Comparison of ENCODE assay signal across 33 cellular contexts in the genomic region with DNA sequence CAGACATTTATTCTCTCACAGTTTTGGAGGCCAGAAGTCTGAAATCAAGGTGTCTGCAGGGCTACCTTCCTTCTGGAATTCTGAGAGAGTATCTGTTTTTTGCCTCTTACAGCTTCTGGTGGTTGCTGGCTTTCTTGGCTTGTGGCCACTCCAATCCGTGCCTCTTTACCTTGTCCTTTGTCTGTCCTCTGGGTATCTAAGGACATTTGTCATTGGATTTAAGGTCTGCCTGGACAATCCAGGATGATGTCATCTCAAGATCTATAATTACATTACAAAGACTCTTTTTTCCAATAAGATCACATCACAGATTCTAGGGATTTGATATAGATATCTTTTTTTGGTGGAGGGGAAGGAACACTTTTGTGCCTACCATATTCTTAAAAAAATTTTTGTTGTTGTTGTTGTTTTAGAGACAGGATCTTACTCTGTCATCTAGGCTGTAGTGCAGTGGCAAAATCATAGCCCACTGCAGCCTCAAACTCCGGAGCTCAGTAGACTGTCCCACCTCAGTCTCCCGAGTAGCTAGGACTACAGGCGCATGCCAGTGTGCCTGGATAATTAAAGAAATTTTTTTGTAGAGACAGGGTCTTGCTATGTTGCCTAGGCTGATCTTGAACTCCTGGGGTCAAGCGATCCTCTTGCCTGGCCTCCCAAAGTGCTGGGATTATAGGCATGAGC.
"Had no signal": no experiment of that assay in that cellular context is flagged by ENCODE, and none has a peak within 500 bp of the region (broad histone marks: within the 10 kb centered on the region; RNA-seq: fewer than 3 reads in every experiment).

No MANE protein-coding gene starts in this region.

- DNase-seq: colonic mucosa; effector CD8-positive, alpha-beta T cell; endodermal cell; foreskin keratinocyte; hypothalamus; immature natural killer cell; islet precursor cell; kidney glomerular epithelial cell; mesenchymal stem cell; mucosa of descending colon; naive B cell; occipital lobe; ovary; posterior cingulate gyrus; psoas muscle; stimulated activated CD4-positive, alpha-beta T cell treated with anti-CD3 and anti-CD28 coated beads, Interleukin-12 subunit alpha, Interleukin-12 subunit beta, amount 100 ng/mL, for 4 hours; stimulated activated CD4-positive, alpha-beta T cell treated with anti-CD3 and anti-CD28 coated beads, Interleukin-1b, Interleukin-23, amount 100 ng/mL, for 48 hours; stimulated activated CD4-positive, alpha-beta T cell treated with anti-CD3 and anti-CD28 coated beads, Interleukin-4, amount 100 ng/mL, for 1 hour; stimulated activated CD8-positive, alpha-beta memory T cell treated with anti-CD3 and anti-CD28 coated beads, Interleukin-4, amount 100 ng/mL, for 48 hours; stimulated activated naive CD4-positive, alpha-beta T cell; stimulated activated naive CD8-positive, alpha-beta T cell treated with anti-CD3 and anti-CD28 coated beads, Interleukin-15, amount 100 ng/mL, for 72 hours; transverse colon; upper lobe of right lung; uterus had no signal

- ATAC-seq: esophagus mucosa; foreskin keratinocyte; gastroesophageal sphincter; mucosa of descending colon; psoas muscle; sciatic nerve; stimulated activated naive CD8-positive, alpha-beta T cell treated with anti-CD3 and anti-CD28 coated beads, Interleukin-15, amount 100 ng/mL, for 72 hours; upper lobe of right lung had no signal

- H3K9me3 ChIP-seq: colonic mucosa, ovary had no signal

- H3K4me1 Mint-ChIP-seq: nephron had no signal

- H3K36me3 ChIP-seq: colonic mucosa, gastroesophageal sphincter, ovary, suprapubic skin, transverse colon, upper lobe of right lung, uterus had no signal

- H3K27me3 ChIP-seq: colonic mucosa, foreskin keratinocyte, gastroesophageal sphincter, ovary, suprapubic skin, transverse colon, upper lobe of right lung, uterus had no signal

- H3K27me3 Mint-ChIP-seq: dendritic cell treated with granulocyte-macrophage colony-stimulating factor and Interleukin-4, amounts not matched to agents 40 ng/mL and 50 ng/mL, for 4 days; naive B cell; stimulated activated naive CD8-positive, alpha-beta T cell treated with anti-CD3 and anti-CD28 coated beads, Interleukin-15, amount 100 ng/mL, for 72 hours had no signal

- H3K4me3 ChIP-seq: colonic mucosa, gastroesophageal sphincter, mucosa of descending colon, ovary, psoas muscle, smooth muscle cell, suprapubic skin, transverse colon, upper lobe of right lung, uterus had no signal

- H3K27ac Mint-ChIP-seq: dendritic cell treated with granulocyte-macrophage colony-stimulating factor and Interleukin-4, amounts not matched to agents 40 ng/mL and 50 ng/mL, for 4 days; endodermal cell; mesothelial cell of epicardium; nephron had no signal

- H3K4me1 ChIP-seq: colonic mucosa, foreskin keratinocyte, suprapubic skin, upper lobe of right lung, uterus had no signal

- H3K4me2 ChIP-seq: smooth muscle cell had no signal

- H3K4me3 Mint-ChIP-seq: dendritic cell treated with granulocyte-macrophage colony-stimulating factor and Interleukin-4, amounts not matched to agents 40 ng/mL and 50 ng/mL, for 4 days; endodermal cell; immature natural killer cell; mesothelial cell of epicardium; naive B cell; nephron; stimulated activated naive CD8-positive, alpha-beta T cell treated with anti-CD3 and anti-CD28 coated beads, Interleukin-15, amount 100 ng/mL, for 72 hours had no signal

- H3K27ac ChIP-seq: colonic mucosa, epithelial cell of prostate, foreskin keratinocyte, gastroesophageal sphincter, ovary, psoas muscle, suprapubic skin, transverse colon, upper lobe of right lung, uterus had no signal
